In the genomic region with DNA sequence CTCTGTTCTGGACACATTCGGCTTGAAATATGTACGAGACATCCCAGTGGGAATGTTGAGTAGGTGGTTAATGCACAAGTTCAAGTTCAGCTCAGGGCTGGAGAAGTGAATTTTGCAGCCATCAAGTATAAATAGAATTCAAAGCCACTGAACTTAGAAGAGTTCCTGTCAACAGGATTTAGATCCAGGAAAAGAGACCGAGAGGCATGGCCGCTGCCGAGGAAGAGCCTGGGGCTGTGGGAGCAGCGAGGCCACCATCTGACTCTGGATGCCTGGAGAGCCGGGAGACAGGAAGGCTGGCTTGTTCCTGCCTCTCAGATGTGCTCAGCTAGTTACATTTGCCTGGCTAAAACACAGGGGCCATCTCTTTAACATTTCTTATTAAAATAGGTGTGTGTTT, we compare ENCODE assay signal across 2 cellular contexts.
TF ChIP-seq lines count a peak whose summit lies in the region.

No MANE protein-coding gene starts in this region.

TF ChIP-seq in GM23338, 12 proteins besides CTCF, POLR2A, EP300 and RAD21 (continued from another document):
- TF ChIP-seq, protein P1, sequence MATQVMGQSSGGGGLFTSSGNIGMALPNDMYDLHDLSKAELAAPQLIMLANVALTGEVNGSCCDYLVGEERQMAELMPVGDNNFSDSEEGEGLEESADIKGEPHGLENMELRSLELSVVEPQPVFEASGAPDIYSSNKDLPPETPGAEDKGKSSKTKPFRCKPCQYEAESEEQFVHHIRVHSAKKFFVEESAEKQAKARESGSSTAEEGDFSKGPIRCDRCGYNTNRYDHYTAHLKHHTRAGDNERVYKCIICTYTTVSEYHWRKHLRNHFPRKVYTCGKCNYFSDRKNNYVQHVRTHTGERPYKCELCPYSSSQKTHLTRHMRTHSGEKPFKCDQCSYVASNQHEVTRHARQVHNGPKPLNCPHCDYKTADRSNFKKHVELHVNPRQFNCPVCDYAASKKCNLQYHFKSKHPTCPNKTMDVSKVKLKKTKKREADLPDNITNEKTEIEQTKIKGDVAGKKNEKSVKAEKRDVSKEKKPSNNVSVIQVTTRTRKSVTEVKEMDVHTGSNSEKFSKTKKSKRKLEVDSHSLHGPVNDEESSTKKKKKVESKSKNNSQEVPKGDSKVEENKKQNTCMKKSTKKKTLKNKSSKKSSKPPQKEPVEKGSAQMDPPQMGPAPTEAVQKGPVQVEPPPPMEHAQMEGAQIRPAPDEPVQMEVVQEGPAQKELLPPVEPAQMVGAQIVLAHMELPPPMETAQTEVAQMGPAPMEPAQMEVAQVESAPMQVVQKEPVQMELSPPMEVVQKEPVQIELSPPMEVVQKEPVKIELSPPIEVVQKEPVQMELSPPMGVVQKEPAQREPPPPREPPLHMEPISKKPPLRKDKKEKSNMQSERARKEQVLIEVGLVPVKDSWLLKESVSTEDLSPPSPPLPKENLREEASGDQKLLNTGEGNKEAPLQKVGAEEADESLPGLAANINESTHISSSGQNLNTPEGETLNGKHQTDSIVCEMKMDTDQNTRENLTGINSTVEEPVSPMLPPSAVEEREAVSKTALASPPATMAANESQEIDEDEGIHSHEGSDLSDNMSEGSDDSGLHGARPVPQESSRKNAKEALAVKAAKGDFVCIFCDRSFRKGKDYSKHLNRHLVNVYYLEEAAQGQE (IDR thresholded peaks at IDR 0.05; ENCODE audit: unreplicated experiment): no peak
- TF ChIP-seq ETS1 (IDR thresholded peaks at IDR 0.05): no peak
- TF ChIP-seq EZH2phosphoT487 (IDR thresholded peaks at IDR 0.05; ENCODE audit: unreplicated experiment): no peak
- TF ChIP-seq, protein P2, sequence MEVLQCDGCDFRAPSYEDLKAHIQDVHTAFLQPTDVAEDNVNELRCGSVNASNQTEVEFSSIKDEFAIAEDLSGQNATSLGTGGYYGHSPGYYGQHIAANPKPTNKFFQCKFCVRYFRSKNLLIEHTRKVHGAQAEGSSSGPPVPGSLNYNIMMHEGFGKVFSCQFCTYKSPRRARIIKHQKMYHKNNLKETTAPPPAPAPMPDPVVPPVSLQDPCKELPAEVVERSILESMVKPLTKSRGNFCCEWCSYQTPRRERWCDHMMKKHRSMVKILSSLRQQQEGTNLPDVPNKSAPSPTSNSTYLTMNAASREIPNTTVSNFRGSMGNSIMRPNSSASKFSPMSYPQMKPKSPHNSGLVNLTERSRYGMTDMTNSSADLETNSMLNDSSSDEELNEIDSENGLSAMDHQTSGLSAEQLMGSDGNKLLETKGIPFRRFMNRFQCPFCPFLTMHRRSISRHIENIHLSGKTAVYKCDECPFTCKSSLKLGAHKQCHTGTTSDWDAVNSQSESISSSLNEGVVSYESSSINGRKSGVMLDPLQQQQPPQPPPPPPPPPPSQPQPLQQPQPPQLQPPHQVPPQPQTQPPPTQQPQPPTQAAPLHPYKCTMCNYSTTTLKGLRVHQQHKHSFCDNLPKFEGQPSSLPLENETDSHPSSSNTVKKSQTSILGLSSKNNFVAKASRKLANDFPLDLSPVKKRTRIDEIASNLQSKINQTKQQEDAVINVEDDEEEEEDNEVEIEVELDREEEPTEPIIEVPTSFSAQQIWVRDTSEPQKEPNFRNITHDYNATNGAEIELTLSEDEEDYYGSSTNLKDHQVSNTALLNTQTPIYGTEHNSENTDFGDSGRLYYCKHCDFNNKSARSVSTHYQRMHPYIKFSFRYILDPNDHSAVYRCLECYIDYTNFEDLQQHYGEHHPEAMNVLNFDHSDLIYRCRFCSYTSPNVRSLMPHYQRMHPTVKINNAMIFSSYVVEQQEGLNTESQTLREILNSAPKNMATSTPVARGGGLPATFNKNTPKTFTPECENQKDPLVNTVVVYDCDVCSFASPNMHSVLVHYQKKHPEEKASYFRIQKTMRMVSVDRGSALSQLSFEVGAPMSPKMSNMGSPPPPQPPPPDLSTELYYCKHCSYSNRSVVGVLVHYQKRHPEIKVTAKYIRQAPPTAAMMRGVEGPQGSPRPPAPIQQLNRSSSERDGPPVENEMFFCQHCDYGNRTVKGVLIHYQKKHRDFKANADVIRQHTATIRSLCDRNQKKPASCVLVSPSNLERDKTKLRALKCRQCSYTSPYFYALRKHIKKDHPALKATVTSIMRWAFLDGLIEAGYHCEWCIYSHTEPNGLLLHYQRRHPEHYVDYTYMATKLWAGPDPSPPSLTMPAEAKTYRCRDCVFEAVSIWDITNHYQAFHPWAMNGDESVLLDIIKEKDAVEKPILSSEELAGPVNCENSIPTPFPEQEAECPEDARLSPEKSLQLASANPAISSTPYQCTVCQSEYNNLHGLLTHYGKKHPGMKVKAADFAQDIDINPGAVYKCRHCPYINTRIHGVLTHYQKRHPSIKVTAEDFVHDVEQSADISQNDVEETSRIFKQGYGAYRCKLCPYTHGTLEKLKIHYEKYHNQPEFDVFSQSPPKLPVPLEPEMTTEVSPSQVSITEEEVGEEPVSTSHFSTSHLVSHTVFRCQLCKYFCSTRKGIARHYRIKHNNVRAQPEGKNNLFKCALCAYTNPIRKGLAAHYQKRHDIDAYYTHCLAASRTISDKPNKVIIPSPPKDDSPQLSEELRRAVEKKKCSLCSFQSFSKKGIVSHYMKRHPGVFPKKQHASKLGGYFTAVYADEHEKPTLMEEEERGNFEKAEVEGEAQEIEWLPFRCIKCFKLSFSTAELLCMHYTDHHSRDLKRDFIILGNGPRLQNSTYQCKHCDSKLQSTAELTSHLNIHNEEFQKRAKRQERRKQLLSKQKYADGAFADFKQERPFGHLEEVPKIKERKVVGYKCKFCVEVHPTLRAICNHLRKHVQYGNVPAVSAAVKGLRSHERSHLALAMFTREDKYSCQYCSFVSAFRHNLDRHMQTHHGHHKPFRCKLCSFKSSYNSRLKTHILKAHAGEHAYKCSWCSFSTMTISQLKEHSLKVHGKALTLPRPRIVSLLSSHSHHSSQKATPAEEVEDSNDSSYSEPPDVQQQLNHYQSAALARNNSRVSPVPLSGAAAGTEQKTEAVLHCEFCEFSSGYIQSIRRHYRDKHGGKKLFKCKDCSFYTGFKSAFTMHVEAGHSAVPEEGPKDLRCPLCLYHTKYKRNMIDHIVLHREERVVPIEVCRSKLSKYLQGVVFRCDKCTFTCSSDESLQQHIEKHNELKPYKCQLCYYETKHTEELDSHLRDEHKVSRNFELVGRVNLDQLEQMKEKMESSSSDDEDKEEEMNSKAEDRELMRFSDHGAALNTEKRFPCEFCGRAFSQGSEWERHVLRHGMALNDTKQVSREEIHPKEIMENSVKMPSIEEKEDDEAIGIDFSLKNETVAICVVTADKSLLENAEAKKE (CRISPR knock-in tag; IDR thresholded peaks at IDR 0.05): no peak
- no peak for TF ChIP-seq STAT1 (IDR thresholded peaks at IDR 0.05; ENCODE audit: unreplicated experiment)
- no peak for TF ChIP-seq JUNB (IDR thresholded peaks at IDR 0.05; ENCODE audit: unreplicated experiment)
- TF ChIP-seq POLR2AphosphoS5 (IDR thresholded peaks at IDR 0.05; ENCODE audit: low read depth): no peak

TF ChIP-seq in HepG2, 621 proteins besides CTCF, POLR2A, EP300 and RAD21 (continues in another document):
- TF ChIP-seq SNAPC4 (CRISPR knock-in tag; IDR thresholded peaks at IDR 0.05) (no peak), SMAD1 (CRISPR knock-in tag; IDR thresholded peaks at IDR 0.05; ENCODE audit: borderline replicate concordance, low read depth) (no peak), MBNL3 (CRISPR knock-in tag; conservative IDR thresholded peaks at IDR 0.05) (no peak), ZNF275 (CRISPR knock-in tag; IDR thresholded peaks at IDR 0.05; ENCODE audit: borderline replicate concordance) (no peak), HOXA5 (CRISPR knock-in tag; IDR thresholded peaks at IDR 0.05) (no peak), NR0B2 (CRISPR knock-in tag; IDR thresholded peaks at IDR 0.05) (no peak), ZNF746 (CRISPR knock-in tag; IDR thresholded peaks at IDR 0.05) (no peak), ZNF850 (CRISPR knock-in tag; conservative IDR thresholded peaks at IDR 0.05) (no peak), FOXA3 (CRISPR knock-in tag; IDR thresholded peaks at IDR 0.05) (no peak), ZBTB25 (CRISPR knock-in tag; IDR thresholded peaks at IDR 0.05) (no peak)
- TF ChIP-seq, protein P3, sequence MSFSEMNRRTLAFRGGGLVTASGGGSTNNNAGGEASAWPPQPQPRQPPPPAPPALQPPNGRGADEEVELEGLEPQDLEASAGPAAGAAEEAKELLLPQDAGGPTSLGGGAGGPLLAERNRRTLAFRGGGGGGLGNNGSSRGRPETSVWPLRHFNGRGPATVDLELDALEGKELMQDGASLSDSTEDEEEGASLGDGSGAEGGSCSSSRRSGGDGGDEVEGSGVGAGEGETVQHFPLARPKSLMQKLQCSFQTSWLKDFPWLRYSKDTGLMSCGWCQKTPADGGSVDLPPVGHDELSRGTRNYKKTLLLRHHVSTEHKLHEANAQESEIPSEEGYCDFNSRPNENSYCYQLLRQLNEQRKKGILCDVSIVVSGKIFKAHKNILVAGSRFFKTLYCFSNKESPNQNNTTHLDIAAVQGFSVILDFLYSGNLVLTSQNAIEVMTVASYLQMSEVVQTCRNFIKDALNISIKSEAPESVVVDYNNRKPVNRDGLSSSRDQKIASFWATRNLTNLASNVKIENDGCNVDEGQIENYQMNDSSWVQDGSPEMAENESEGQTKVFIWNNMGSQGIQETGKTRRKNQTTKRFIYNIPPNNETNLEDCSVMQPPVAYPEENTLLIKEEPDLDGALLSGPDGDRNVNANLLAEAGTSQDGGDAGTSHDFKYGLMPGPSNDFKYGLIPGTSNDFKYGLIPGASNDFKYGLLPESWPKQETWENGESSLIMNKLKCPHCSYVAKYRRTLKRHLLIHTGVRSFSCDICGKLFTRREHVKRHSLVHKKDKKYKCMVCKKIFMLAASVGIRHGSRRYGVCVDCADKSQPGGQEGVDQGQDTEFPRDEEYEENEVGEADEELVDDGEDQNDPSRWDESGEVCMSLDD (CRISPR knock-in tag; IDR thresholded peaks at IDR 0.05; ENCODE audit: borderline replicate concordance): no peak
- TF ChIP-seq, protein P4, sequence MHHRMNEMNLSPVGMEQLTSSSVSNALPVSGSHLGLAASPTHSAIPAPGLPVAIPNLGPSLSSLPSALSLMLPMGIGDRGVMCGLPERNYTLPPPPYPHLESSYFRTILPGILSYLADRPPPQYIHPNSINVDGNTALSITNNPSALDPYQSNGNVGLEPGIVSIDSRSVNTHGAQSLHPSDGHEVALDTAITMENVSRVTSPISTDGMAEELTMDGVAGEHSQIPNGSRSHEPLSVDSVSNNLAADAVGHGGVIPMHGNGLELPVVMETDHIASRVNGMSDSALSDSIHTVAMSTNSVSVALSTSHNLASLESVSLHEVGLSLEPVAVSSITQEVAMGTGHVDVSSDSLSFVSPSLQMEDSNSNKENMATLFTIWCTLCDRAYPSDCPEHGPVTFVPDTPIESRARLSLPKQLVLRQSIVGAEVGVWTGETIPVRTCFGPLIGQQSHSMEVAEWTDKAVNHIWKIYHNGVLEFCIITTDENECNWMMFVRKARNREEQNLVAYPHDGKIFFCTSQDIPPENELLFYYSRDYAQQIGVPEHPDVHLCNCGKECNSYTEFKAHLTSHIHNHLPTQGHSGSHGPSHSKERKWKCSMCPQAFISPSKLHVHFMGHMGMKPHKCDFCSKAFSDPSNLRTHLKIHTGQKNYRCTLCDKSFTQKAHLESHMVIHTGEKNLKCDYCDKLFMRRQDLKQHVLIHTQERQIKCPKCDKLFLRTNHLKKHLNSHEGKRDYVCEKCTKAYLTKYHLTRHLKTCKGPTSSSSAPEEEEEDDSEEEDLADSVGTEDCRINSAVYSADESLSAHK (CRISPR knock-in tag; IDR thresholded peaks at IDR 0.05; ENCODE audit: borderline replicate concordance): no peak
